In the genomic region with DNA sequence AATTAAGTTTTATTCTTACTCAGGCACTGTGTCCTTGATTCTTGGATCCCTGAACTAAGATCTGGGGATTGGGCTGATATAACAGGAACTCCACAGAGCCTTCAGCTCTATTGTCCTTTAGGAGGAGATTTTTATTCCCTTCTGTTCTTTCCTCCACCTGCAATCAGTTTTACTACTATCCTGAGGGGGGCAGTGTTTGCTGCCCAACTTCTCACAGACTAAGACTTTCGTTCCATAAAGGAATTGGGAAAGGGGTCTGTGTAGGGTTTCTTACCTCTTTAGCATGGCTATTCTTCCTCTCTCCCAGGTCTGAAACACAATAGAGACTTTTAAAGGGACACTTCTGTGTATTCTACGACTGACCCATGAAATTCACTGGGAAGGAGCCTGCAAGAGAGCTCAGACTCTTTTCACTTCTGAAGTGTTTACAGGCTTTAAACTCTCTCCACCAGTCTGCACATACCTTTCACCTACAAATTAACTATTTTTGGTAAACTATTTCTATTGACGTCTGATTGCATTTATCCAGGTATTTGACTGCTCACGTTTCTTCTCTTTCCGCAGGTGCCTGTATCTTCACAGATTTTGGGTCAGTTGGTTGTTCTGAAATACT, we compare ENCODE assay signal across 8 cellular contexts.
DNase-seq lines count a peak whose midpoint lies in the region; ATAC-seq, FAIRE-seq and TF ChIP-seq lines count a peak whose summit lies in the region.

No MANE protein-coding gene starts in this region.

- CTCF ChIA-PET in MCF 10A (lab: Yijun Ruan, JAX), result interaction anchor here (0.6 to 1.7 kb wide), 9 partner anchors 9 to 1177 kb away, joined by 3 to 6 read pairs (median 3); no protein-coding TSS in a partner anchor

- no TSS peak for BruUV-seq in MCF 10A (replicated peaks; lab: Mats Ljungman, UMichigan)

- H3K27me3 Mint-ChIP-seq in MCF 10A (ENCODE audit: insufficient read depth, unreplicated experiment), result peaks cover 39% of the 10 kb centered on the region
- H3K27me3 Mint-ChIP-seq in nephron progenitor cell (ENCODE audit: low read depth, poor library complexity), result peaks cover 5% of the 10 kb centered on the region

- no peak overlapping the region for H3K4me2 ChIP-seq in Karpas-422 (ENCODE audit: low read depth, low read length, poor library complexity, severe bottlenecking)

- DNase-seq in ELR (ENCODE audit: low read depth) (peak; percentile 40), Karpas-422 (peak; percentile 62), MCF 10A (ENCODE audit: unreplicated experiment) (peak; percentile 50), nephron progenitor cell (no peak), kidney (no peak)
- DNase-seq in effector memory CD4-positive, alpha-beta T cell, result no peak

- no peaks in the 10 kb centered on the region for H3K9me3 Mint-ChIP-seq in MCF 10A (ENCODE audit: unreplicated experiment)
- peaks cover 6% of the 10 kb centered on the region for H3K9me3 Mint-ChIP-seq in nephron progenitor cell

- H3K27ac Mint-ChIP-seq in MCF 10A (ENCODE audit: low read depth, unreplicated experiment), result no peak overlapping the region
- peak overlapping the region; percentile 13 for H3K27ac Mint-ChIP-seq in nephron progenitor cell

- no peaks in the 10 kb centered on the region for H4K20me1 ChIP-seq in Karpas-422 (ENCODE audit: insufficient read depth, low read depth, low read length)

- no peaks in the 10 kb centered on the region for H3K4me1 ChIP-seq in Karpas-422 (ENCODE audit: low read length)
- H3K4me1 ChIP-seq in kidney (ENCODE audit: control insufficient read depth in 1 of 2, insufficient read depth in 1 of 2, low read depth in 1 of 2, low read length in 2 of 2), result no peaks in the 10 kb centered on the region
- H3K4me1 ChIP-seq in effector memory CD4-positive, alpha-beta T cell (ENCODE audit: control insufficient read depth, insufficient read depth, low read length, poor library complexity, severe bottlenecking), result no peaks in the 10 kb centered on the region

- H3K4me3 Mint-ChIP-seq in MCF 10A (ENCODE audit: unreplicated experiment), result no peak overlapping the region
- no peak overlapping the region for H3K4me3 Mint-ChIP-seq in nephron progenitor cell

- H3K4me3 ChIP-seq in Karpas-422 (ENCODE audit: low read length) (no peak overlapping the region), kidney (ENCODE audit: low read length in 2 of 2) (peak overlapping the region in 1 of 2 donors; percentile 35)
- H3K4me3 ChIP-seq in effector memory CD4-positive, alpha-beta T cell (ENCODE audit: insufficient read depth, low read depth, low read length, poor library complexity, severe bottlenecking), result no peak overlapping the region

- intact Hi-C loops in MCF 10A (cut with micrococcal nuclease), result loop anchor here (1.0 to 5.0 kb wide), 2 partner anchors 219 to 1137 kb away; no protein-coding TSS in a partner anchor
- intact Hi-C loops in kidney (cut with DNase I), result no loop called here

- POLR2A ChIA-PET in MCF 10A (lab: Yijun Ruan, JAX), result no interaction called here

- no peak overlapping the region for H2AFZ ChIP-seq in Karpas-422 (ENCODE audit: low read length)

- no peak for FAIRE-seq in kidney (lab: Jason Lieb, UNC)

- H3K4me1 Mint-ChIP-seq in MCF 10A (ENCODE audit: insufficient read depth, unreplicated experiment) (no peaks in the 10 kb centered on the region), nephron progenitor cell (no peaks in the 10 kb centered on the region)

- H3K9me3 ChIP-seq in Karpas-422 (ENCODE audit: low read length), result no peaks in the 10 kb centered on the region
- H3K9me3 ChIP-seq in kidney (ENCODE audit: control insufficient read depth in 1 of 2, low read length in 2 of 2), result no peaks in the 10 kb centered on the region
- H3K9me3 ChIP-seq in effector memory CD4-positive, alpha-beta T cell (ENCODE audit: control insufficient read depth, low read length), result no peaks in the 10 kb centered on the region

- no peaks in the 10 kb centered on the region for H3K79me2 ChIP-seq in Karpas-422 (ENCODE audit: low read length)

- no peak for ATAC-seq in GM18858 (IDR thresholded peaks at IDR 0.05; ENCODE audit: unreplicated experiment)
- no peak for ATAC-seq in HG03565 (IDR thresholded peaks at IDR 0.05; ENCODE audit: unreplicated experiment)

- no peak overlapping the region for H3K27ac ChIP-seq in Karpas-422 (ENCODE audit: low read length)
- H3K27ac ChIP-seq in kidney (ENCODE audit: low read depth in 2 of 2, low read length in 2 of 2), result no peak overlapping the region
- no peak overlapping the region for H3K27ac ChIP-seq in effector memory CD4-positive, alpha-beta T cell (ENCODE audit: insufficient read depth, low read length, poor library complexity, severe bottlenecking)

- H3K27me3 ChIP-seq in Karpas-422 (ENCODE audit: low read length), result no peaks in the 10 kb centered on the region
- H3K27me3 ChIP-seq in effector memory CD4-positive, alpha-beta T cell (replicated peaks; ENCODE audit: control insufficient read depth, insufficient read depth, low read length, poor library complexity, severe bottlenecking), result no peaks in the 10 kb centered on the region

- H3K36me3 ChIP-seq in Karpas-422 (ENCODE audit: insufficient read depth, low read length), result no peaks in the 10 kb centered on the region
- H3K36me3 ChIP-seq in kidney (ENCODE audit: control insufficient read depth in 1 of 2, insufficient read depth in 2 of 2, low read length in 2 of 2), result no peaks in the 10 kb centered on the region
- no peaks in the 10 kb centered on the region for H3K36me3 ChIP-seq in effector memory CD4-positive, alpha-beta T cell (ENCODE audit: control insufficient read depth, insufficient read depth, low read length)

- H3K9me2 ChIP-seq in Karpas-422 (replicated peaks; ENCODE audit: insufficient read depth, low read length), result no peaks in the 10 kb centered on the region

- no peaks in the 10 kb centered on the region for H3K36me3 Mint-ChIP-seq in MCF 10A (ENCODE audit: insufficient read depth, unreplicated experiment)
- H3K36me3 Mint-ChIP-seq in nephron progenitor cell (ENCODE audit: low read depth), result no peaks in the 10 kb centered on the region

- TF ChIP-seq CTCF in MCF 10A (IDR thresholded peaks at IDR 0.05; ENCODE audit: unreplicated experiment) (peak; percentile 48), nephron progenitor cell (IDR thresholded peaks at IDR 0.05) (peak; percentile 13), kidney (IDR thresholded peaks at IDR 0.05; ENCODE audit: borderline replicate concordance, extremely low read depth, insufficient read depth) (no peak)

- H3K9ac ChIP-seq in Karpas-422 (ENCODE audit: low read length) (no peak overlapping the region), kidney (ENCODE audit: low read length in 2 of 2) (no peak overlapping the region)

Comparison
In these comparisons a context has a peak if more than half of its experiments do, and no peak if none do; other contexts are left out.
1. DNase-seq: peak in ELR (single experiment), Karpas-422 (single experiment) and MCF 10A (single experiment); none in nephron progenitor cell (single experiment), kidney (single experiment) and effector memory CD4-positive, alpha-beta T cell (0 of 3).